In the genomic region with DNA sequence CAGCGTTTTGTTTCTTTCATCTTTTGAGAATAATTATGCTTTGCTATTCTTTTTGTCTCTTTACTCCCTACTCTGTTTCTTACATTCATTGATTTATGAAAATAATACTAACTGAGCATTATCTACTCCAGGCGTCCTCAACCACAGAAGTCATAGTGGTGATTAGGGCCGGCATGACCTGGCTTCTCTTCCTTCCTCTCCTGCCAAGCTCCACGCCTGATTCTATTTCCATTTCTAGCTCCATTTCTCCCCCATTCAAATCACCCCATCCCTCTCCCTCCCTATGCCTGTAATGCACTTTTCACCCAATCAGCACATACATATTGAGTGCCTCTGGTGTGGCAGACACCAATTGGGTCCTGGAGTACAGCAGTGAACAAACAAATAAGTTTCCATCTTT, we compare ENCODE assay signal across 31 cellular contexts.
"Had no signal": no experiment of that assay in that cellular context is flagged by ENCODE, and none has a peak within 500 bp of the region (broad histone marks: within the 10 kb centered on the region; RNA-seq: fewer than 3 reads in every experiment).

No MANE protein-coding gene starts in this region.

- H3K9me3 ChIP-seq: SJCRH30 had no signal

- H3K36me3 ChIP-seq: brain microvascular endothelial cell, SJCRH30, WERI-Rb-1 had no signal

- H3K4me3 ChIP-seq: SJCRH30, SK-N-MC had no signal

- DNase-seq: activated CD4-positive, alpha-beta memory T cell treated with anti-CD3 and anti-CD28 coated beads, Interleukin-2, amount 10 ng/mL, durations not matched to agents 7 days and 5 days; activated CD4-positive, alpha-beta T cell treated with anti-CD3 and anti-CD28 coated beads for 1 hour; activated CD4-positive, alpha-beta T cell treated with anti-CD3 and anti-CD28 coated beads for 48 hours; activated CD4-positive, CD25-positive, alpha-beta regulatory T cell; activated CD8-positive, alpha-beta memory T cell treated with anti-CD3 and anti-CD28 coated beads for 24 hours; activated CD8-positive, alpha-beta memory T cell treated with anti-CD3 and anti-CD28 coated beads, Interleukin-2, amount 10 ng/mL, durations not matched to agents 7 days and 5 days; activated CD8-positive, alpha-beta memory T cell treated with anti-CD3 and anti-CD28 coated beads, Interleukin-2, amount 50 U/mL, for 48 hours; activated effector memory CD4-positive, alpha-beta T cell treated with Interleukin-2 at 50 U/mL for 16 hours; activated naive CD4-positive, alpha-beta T cell treated with anti-CD3 and anti-CD28 coated beads, Interleukin-2, amount 10 ng/mL, durations not matched to agents 7 days and 5 days; activated naive CD8-positive, alpha-beta T cell treated with anti-CD3 and anti-CD28 coated beads for 36 hours; activated T-cell treated with anti-CD3 and anti-CD28 coated beads, Interleukin-2, amount 50 U/mL, for 48 hours; amniotic stem cell; aorta; brain microvascular endothelial cell; NCI-H1092 treated with DMSO at 0.1 percent for 48 hours; NCI-H1417; NCI-H146; NCI-H187; NCI-H2029 treated with DMSO at 0.1 percent for 48 hours; NCI-H2107; NCI-H510A; PC-3; SHP77; SJCRH30; T1000; WERI-Rb-1 had no signal

- FAIRE-seq: RCC 7860, TTC549 had no signal

- H3K4me1 Mint-ChIP-seq: activated CD4-positive, alpha-beta memory T cell treated with anti-CD3 and anti-CD28 coated beads, Interleukin-2, amount 10 ng/mL, durations not matched to agents 7 days and 5 days; activated naive CD4-positive, alpha-beta T cell treated with anti-CD3 and anti-CD28 coated beads, Interleukin-2, amount 10 ng/mL, durations not matched to agents 7 days and 5 days; central memory CD8-positive, alpha-beta T cell had no signal

- H3K27ac Mint-ChIP-seq: activated CD4-positive, alpha-beta memory T cell treated with anti-CD3 and anti-CD28 coated beads, Interleukin-2, amount 10 ng/mL, durations not matched to agents 7 days and 5 days; activated CD8-positive, alpha-beta memory T cell treated with anti-CD3 and anti-CD28 coated beads, Interleukin-2, amount 10 ng/mL, durations not matched to agents 7 days and 5 days; activated naive CD4-positive, alpha-beta T cell treated with anti-CD3 and anti-CD28 coated beads, Interleukin-2, amount 10 ng/mL, durations not matched to agents 7 days and 5 days; activated naive CD8-positive, alpha-beta T cell treated with anti-CD3 and anti-CD28 coated beads for 36 hours had no signal

- H3K36me3 Mint-ChIP-seq: activated CD8-positive, alpha-beta memory T cell treated with anti-CD3 and anti-CD28 coated beads, Interleukin-2, amount 10 ng/mL, durations not matched to agents 7 days and 5 days; activated naive CD4-positive, alpha-beta T cell treated with anti-CD3 and anti-CD28 coated beads, Interleukin-2, amount 10 ng/mL, durations not matched to agents 7 days and 5 days; activated naive CD8-positive, alpha-beta T cell treated with anti-CD3 and anti-CD28 coated beads for 36 hours had no signal

- H3K27ac ChIP-seq: brain microvascular endothelial cell, RWPE1, SJCRH30, SK-N-MC, WERI-Rb-1 had no signal

- H3K4me1 ChIP-seq: SJCRH30 had no signal

- H3K4me3 Mint-ChIP-seq: activated CD4-positive, alpha-beta memory T cell treated with anti-CD3 and anti-CD28 coated beads, Interleukin-2, amount 10 ng/mL, durations not matched to agents 7 days and 5 days; activated CD8-positive, alpha-beta memory T cell treated with anti-CD3 and anti-CD28 coated beads, Interleukin-2, amount 10 ng/mL, durations not matched to agents 7 days and 5 days; activated naive CD4-positive, alpha-beta T cell treated with anti-CD3 and anti-CD28 coated beads, Interleukin-2, amount 10 ng/mL, durations not matched to agents 7 days and 5 days; activated naive CD8-positive, alpha-beta T cell treated with anti-CD3 and anti-CD28 coated beads for 36 hours; central memory CD8-positive, alpha-beta T cell had no signal

- H3K9me3 Mint-ChIP-seq: activated CD4-positive, alpha-beta memory T cell treated with anti-CD3 and anti-CD28 coated beads, Interleukin-2, amount 10 ng/mL, durations not matched to agents 7 days and 5 days; activated naive CD4-positive, alpha-beta T cell treated with anti-CD3 and anti-CD28 coated beads, Interleukin-2, amount 10 ng/mL, durations not matched to agents 7 days and 5 days; activated naive CD8-positive, alpha-beta T cell treated with anti-CD3 and anti-CD28 coated beads for 36 hours; central memory CD8-positive, alpha-beta T cell had no signal

- ATAC-seq: activated CD8-positive, alpha-beta memory T cell treated with anti-CD3 and anti-CD28 coated beads, Interleukin-2, amount 10 ng/mL, durations not matched to agents 7 days and 5 days; PC-3 had no signal

- H3K27me3 Mint-ChIP-seq: central memory CD8-positive, alpha-beta T cell had no signal
